1 cellular context compared by ENCODE assay signal in the genomic region with DNA sequence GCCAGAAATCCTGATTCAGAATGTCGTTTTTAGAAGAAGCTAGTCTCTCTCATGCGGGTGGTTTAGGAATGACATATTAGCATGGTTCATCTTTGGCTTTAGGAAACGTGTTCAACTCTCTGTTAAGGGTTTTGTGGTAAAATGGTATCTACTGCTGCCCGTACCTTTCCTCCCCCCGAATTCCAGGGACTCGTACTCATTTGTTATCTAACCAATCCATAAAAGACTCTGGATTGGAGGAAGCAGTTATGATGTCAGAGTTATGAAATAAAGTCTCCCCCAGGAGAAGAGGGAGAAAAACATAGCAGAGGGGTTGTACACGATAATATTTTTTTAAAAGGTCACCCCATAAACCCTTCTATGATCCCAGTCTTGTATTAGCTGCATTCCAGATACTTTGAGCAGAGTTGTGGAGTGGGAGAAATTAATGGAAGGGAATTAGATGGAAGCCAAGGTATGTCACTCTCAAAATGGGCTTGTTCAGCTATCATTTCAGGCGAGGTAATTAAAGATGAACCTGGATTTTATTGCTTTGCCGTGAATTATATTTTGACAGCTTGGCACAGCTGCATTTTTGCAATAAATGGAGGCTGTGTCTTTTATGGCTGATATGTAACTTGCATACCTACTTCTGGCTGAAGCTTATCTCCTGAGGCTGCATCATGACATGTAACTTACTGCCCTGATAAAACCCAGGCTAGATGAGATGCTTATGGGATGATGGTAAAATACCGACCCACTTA.
TF ChIP-seq lines count a peak whose summit lies in the region.

No MANE protein-coding gene starts in this region.

TF ChIP-seq in K562, 482 proteins besides CTCF, POLR2A, EP300 and RAD21 (continued from another document and continues in another):
- TF ChIP-seq, protein P1, sequence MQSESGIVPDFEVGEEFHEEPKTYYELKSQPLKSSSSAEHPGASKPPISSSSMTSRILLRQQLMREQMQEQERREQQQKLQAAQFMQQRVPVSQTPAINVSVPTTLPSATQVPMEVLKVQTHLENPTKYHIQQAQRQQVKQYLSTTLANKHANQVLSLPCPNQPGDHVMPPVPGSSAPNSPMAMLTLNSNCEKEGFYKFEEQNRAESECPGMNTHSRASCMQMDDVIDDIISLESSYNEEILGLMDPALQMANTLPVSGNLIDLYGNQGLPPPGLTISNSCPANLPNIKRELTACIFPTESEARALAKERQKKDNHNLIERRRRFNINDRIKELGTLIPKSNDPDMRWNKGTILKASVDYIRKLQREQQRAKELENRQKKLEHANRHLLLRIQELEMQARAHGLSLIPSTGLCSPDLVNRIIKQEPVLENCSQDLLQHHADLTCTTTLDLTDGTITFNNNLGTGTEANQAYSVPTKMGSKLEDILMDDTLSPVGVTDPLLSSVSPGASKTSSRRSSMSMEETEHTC (IDR thresholded peaks at IDR 0.05) = no peak
- TF ChIP-seq HES1 (IDR thresholded peaks at IDR 0.05; ENCODE audit: low read depth) (no peak), KLF1 (tag; IDR thresholded peaks at IDR 0.05) (no peak), CBFB (CRISPR knock-in tag; IDR thresholded peaks at IDR 0.05) (no peak), ARID4B (CRISPR knock-in tag; IDR thresholded peaks at IDR 0.05) (no peak), NFE2L1 (tag; IDR thresholded peaks at IDR 0.05; ENCODE audit: borderline replicate concordance, low read depth) (no peak), NCOA4 (IDR thresholded peaks at IDR 0.05; ENCODE audit: partially characterized antibody) (no peak), GATA2 (CRISPR knock-in tag; IDR thresholded peaks at IDR 0.05) (no peak), STAG1 (CRISPR knock-in tag; IDR thresholded peaks at IDR 0.05; ENCODE audit: borderline replicate concordance) (no peak), RBM14 (IDR thresholded peaks at IDR 0.05; ENCODE audit: borderline replicate concordance, insufficient read depth, low read depth, low read length) (no peak), MAFG (tag; conservative IDR thresholded peaks at IDR 0.05) (no peak), ZNF140 (CRISPR knock-in tag; IDR thresholded peaks at IDR 0.05) (no peak), ZNF124 (CRISPR knock-in tag; IDR thresholded peaks at IDR 0.05) (no peak), GABPB2 (CRISPR knock-in tag; conservative IDR thresholded peaks at IDR 0.05) (no peak), E4F1 (CRISPR knock-in tag; IDR thresholded peaks at IDR 0.05; ENCODE audit: borderline replicate concordance) (no peak), JUN (IDR thresholded peaks at IDR 0.05; ENCODE audit: borderline replicate concordance, low read depth, low read length) (no peak), JUN (CRISPR knock-in tag; IDR thresholded peaks at IDR 0.05; ENCODE audit: borderline replicate concordance) (no peak), ZNF445 (CRISPR knock-in tag; IDR thresholded peaks at IDR 0.05; ENCODE audit: low read depth) (0 out of 2 replicates have a peak, but pooled peaks have one; percentile 21), MBD2 (IDR thresholded peaks at IDR 0.05; ENCODE audit: borderline replicate concordance, low read depth) (no peak), FOXJ2 (tag; IDR thresholded peaks at IDR 0.05) (no peak), CSDE1 (IDR thresholded peaks at IDR 0.05) (no peak), ZNF609 (CRISPR knock-in tag; IDR thresholded peaks at IDR 0.05; ENCODE audit: borderline replicate concordance) (no peak), KHSRP (IDR thresholded peaks at IDR 0.05) (no peak), TAF9B (IDR thresholded peaks at IDR 0.05; ENCODE audit: partially characterized antibody) (no peak), ZNF77 (CRISPR knock-in tag; IDR thresholded peaks at IDR 0.05) (no peak), USF2 (CRISPR knock-in tag; IDR thresholded peaks at IDR 0.05) (no peak), STAT5B (CRISPR knock-in tag; IDR thresholded peaks at IDR 0.05) (no peak), CREBBP (IDR thresholded peaks at IDR 0.05; ENCODE audit: low read depth, low read length) (no peak), SOX6 (IDR thresholded peaks at IDR 0.05) (no peak), ZBTB33 (CRISPR knock-in tag; IDR thresholded peaks at IDR 0.05) (no peak), EP400 (IDR thresholded peaks at IDR 0.05) (no peak)
- TF ChIP-seq, protein P2, sequence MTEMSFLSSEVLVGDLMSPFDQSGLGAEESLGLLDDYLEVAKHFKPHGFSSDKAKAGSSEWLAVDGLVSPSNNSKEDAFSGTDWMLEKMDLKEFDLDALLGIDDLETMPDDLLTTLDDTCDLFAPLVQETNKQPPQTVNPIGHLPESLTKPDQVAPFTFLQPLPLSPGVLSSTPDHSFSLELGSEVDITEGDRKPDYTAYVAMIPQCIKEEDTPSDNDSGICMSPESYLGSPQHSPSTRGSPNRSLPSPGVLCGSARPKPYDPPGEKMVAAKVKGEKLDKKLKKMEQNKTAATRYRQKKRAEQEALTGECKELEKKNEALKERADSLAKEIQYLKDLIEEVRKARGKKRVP (CRISPR knock-in tag; IDR thresholded peaks at IDR 0.05) = no peak
- TF ChIP-seq, protein P3, sequence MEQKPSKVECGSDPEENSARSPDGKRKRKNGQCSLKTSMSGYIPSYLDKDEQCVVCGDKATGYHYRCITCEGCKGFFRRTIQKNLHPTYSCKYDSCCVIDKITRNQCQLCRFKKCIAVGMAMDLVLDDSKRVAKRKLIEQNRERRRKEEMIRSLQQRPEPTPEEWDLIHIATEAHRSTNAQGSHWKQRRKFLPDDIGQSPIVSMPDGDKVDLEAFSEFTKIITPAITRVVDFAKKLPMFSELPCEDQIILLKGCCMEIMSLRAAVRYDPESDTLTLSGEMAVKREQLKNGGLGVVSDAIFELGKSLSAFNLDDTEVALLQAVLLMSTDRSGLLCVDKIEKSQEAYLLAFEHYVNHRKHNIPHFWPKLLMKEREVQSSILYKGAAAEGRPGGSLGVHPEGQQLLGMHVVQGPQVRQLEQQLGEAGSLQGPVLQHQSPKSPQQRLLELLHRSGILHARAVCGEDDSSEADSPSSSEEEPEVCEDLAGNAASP (IDR thresholded peaks at IDR 0.05) = no peak
- TF ChIP-seq, protein P4, sequence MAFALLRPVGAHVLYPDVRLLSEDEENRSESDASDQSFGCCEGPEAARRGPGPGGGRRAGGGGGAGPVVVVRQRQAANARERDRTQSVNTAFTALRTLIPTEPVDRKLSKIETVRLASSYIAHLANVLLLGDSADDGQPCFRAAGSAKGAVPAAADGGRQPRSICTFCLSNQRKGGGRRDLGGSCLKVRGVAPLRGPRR (CRISPR knock-in tag; IDR thresholded peaks at IDR 0.05) = no peak
